In genomic region chr1:46133181-46133658, GRCh38 we compare ENCODE assay signal across 8 cellular contexts. TPM values are rescaled to one million over a fixed set of nuclear protein-coding genes. Genes with fewer than 3 reads are reported as not detected.
DNase-seq lines count a peak whose midpoint lies in the region; ATAC-seq, FAIRE-seq and TF ChIP-seq lines count a peak whose summit lies in the region.

No MANE protein-coding gene starts in this region.

- peak overlapping the region; percentile 89 to 95 (median 92) for H3K4me3 Mint-ChIP-seq in T-cell

- H3K27ac Mint-ChIP-seq in T-cell = peak overlapping the region; percentile 89 to 91

- H3K9me3 ChIP-seq in pancreas = no peaks in the 10 kb centered on the region

- CTCF ChIA-PET in T-cell (lab: Charles Lee) = no interaction called here

- H3K4me3 ChIP-seq in GM06990 (replicated peaks; ENCODE audit: low read depth, low read length) (peak overlapping the region; percentile 86), fibroblast of pulmonary artery (replicated peaks; ENCODE audit: low read depth, low read length) (peak overlapping the region; percentile 81), pancreas (peak overlapping the region; percentile 45 to 61 (median 54))

- no peaks in the 10 kb centered on the region for H3K9me3 Mint-ChIP-seq in T-cell

- H3K27ac ChIP-seq in pancreas = peak overlapping the region; percentile 38 to 94 (median 83)

- H3K36me3 ChIP-seq in GM06990 (ENCODE audit: control insufficient read depth, insufficient read depth, low read length) = no peaks in the 10 kb centered on the region; the same call in 1 of the 2 replicates
- H3K36me3 ChIP-seq in pancreas = no peaks in the 10 kb centered on the region

- H3K27me3 ChIP-seq in GM06990 (replicated peaks; ENCODE audit: control insufficient read depth, insufficient read depth, low read length) = no peaks in the 10 kb centered on the region
- peaks cover 0 to 26% (median 8%) of the 10 kb centered on the region in 4 donors for H3K27me3 ChIP-seq in pancreas

- intact Hi-C loops in pancreas (cut with DNase I) = no loop called here

- H3K27me3 Mint-ChIP-seq in T-cell = peaks cover 35 to 48% of the 10 kb centered on the region in 2 donors

- POLR2A ChIA-PET in T-cell (lab: Charles Lee) = no interaction called here

- TF ChIP-seq CTCF in GM06990 (IDR thresholded peaks at IDR 0.05; ENCODE audit: insufficient read depth, low read length, poor library complexity, severe bottlenecking) (no peak), fibroblast of pulmonary artery (IDR thresholded peaks at IDR 0.05; ENCODE audit: low read length, missing control alignments) (no peak), pancreas (IDR thresholded peaks at IDR 0.05) (no peak)

- WGBS in pancreas, 2 donors = 2% methylated on average over 18 to 22 of the region's 22 CpGs

- H3K4me1 ChIP-seq in pancreas = peaks cover 0 to 9% (median 5%) of the 10 kb centered on the region in 3 donors

- no peaks in the 10 kb centered on the region for H3K36me3 Mint-ChIP-seq in T-cell

- in situ Hi-C loops in KBM-7 (cut with MboI; ENCODE audit: low pct_unique_long_range_greater_than_20kb, low sequenced_read_pairs) = no loop called here

- peaks cover 26 to 38% (median 29%) of the 10 kb centered on the region in 3 donors for H3K4me1 Mint-ChIP-seq in T-cell

- no peak for FAIRE-seq in pancreas (lab: Jason Lieb, UNC)

- no peak for DNase-seq in GM06990 (ENCODE audit: extremely low read depth, insufficient read length)
- peak; percentile 45 for DNase-seq in GM19240 (ENCODE audit: insufficient read length, low spot score)
- peak in 4 of 34 experiments; percentile 0 to 5 (median 2) for DNase-seq in T-cell
- DNase-seq in fibroblast of pulmonary artery (ENCODE audit: low read depth) = no peak
- DNase-seq in pancreas = peak in 1 of 6 donors; percentile 80
- no peak for DNase-seq in KBM-7
- no peak for DNase-seq in KG1 (lab: John Stamatoyannopoulos, UW)

- peak; percentile 43 for ATAC-seq in HG03196 (IDR thresholded peaks at IDR 0.05; ENCODE audit: unreplicated experiment)
- ATAC-seq in T-cell (replicated peaks in 1 of 4) = peak; percentile 16 to 47 (median 38)
- ATAC-seq in pancreas = peak; percentile 12 to 57 (median 46)

RNA-seq across cellular contexts. Expression of gene PIK3R3, which starts 0.8 kb away (rescaled TPM):
- 1 to 10 TPM in 3 of 5 donors, under 1 TPM in 2; 0.65 to 2.3 (median 1.1) TPM for total RNA-seq in T-cell
- total RNA-seq in pancreas = 1 to 10 TPM; 1.2 to 4.9 (median 4.1) TPM
- polyA plus RNA-seq in pancreas = 1 to 10 TPM; 1.7 to 4.5 TPM

RNA-seq across cellular contexts. Expression of gene TSPAN1, which starts 41.7 kb away (rescaled TPM):
- total RNA-seq in T-cell = under 1 TPM in 2 of 5 donors, not detected in 3; 0.53 to 0.54 TPM
- total RNA-seq in pancreas = 1 to 10 TPM; 2.1 to 10.0 (median 6.4) TPM
- 10 to 100 TPM in 1 of 2 donors, 1 to 10 TPM in 1; 4.1 to 12.4 TPM for polyA plus RNA-seq in pancreas

RNA-seq across cellular contexts. Expression of gene P3R3URF, which starts 43.1 kb away (rescaled TPM):
- total RNA-seq in T-cell = not detected
- total RNA-seq in pancreas = not detected
- polyA plus RNA-seq in pancreas = not detected
